Comparison of ENCODE assay signal across 7 cellular contexts in the genomic region with DNA sequence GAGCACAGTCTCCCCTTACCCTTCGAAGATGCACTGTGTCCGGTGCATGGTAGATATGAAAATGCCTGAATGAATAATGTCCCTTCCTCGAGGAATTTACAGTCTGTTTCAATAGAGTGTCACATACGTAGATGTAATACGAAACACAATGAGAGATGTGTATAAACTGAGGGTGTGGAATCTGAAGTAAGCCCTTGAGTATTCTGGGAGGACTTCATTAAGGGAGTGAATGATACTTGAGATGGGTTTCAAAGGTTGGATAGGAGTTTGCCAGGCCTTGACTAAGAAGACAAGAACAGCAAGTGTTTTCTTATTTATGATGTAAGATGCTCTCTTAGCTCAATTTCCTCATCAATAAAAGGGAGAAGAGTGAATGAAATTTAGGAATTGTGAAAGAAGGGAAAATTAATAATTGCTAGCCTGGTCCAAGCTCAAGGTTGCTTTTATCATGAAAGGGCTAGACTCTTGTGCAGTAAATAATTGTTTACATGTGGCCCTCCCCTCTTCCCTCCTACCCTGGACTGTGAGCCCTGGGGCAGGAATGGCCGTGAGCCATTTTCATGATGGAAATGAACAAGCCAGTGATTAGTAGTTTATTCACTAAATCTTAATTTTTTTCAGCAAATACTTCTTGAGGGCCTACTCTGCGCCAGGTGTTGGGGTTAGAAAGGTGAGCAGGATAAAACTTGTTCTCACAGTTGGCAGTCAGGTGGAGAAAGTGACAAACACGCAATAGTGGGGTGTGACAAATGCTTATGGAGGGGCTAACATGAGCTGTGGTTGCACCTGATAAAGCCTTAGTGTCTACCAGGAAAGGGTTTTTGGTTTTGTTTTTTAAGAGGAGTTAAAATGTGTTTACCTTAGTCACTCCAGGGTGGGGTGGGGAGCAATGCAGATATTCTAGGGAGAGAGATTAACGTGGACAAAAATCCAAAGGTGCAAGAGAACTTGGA. TPM values are rescaled to one million over a fixed set of nuclear protein-coding genes. Genes with fewer than 3 reads are reported as not detected.
DNase-seq lines count a peak whose midpoint lies in the region; ATAC-seq and TF ChIP-seq lines count a peak whose summit lies in the region.
"Had no signal": no experiment of that assay in that cellular context is flagged by ENCODE, and none has a peak within 500 bp of the region (broad histone marks: within the 10 kb centered on the region; RNA-seq: fewer than 3 reads in every experiment).

No MANE protein-coding gene starts in this region.

- H3K4me3 ChIP-seq in SJSA1 (peak overlapping the region; percentile 85), iPS-18c (ENCODE audit: insufficient read depth, low read depth, low read length) (peak overlapping the region; percentile 86), gastrocnemius medialis (peak overlapping the region in 1 of 4 donors; percentile 93)

- H3K9me3 ChIP-seq in SJSA1 (replicated peaks) (0 out of 2 replicates have a peak, but pooled peaks cover 7% of the 10 kb centered on the region), iPS-18c (ENCODE audit: control insufficient read depth, insufficient read depth, low read length) (no peaks in the 10 kb centered on the region), gastrocnemius medialis (no peaks in the 10 kb centered on the region)
- H3K9me3 ChIP-seq: neutrophil had no signal

- DNase-seq in SJSA1 (ENCODE audit: low read depth in 1 of 2, low spot score in 2 of 2) (no peak), GM13976 (ENCODE audit: low spot score) (no peak), gastrocnemius medialis (no peak)

- no peak for TF ChIP-seq POLR2A in gastrocnemius medialis (IDR thresholded peaks at IDR 0.05)

- H3K36me3 ChIP-seq in SJSA1 (peaks cover 61% of the 10 kb centered on the region), gastrocnemius medialis (peaks cover 0 to 4% of the 10 kb centered on the region in 2 donors)
- H3K36me3 ChIP-seq: neutrophil had no signal

- H3K27me3 ChIP-seq in SJSA1 (replicated peaks) (no peaks in the 10 kb centered on the region), gastrocnemius medialis (no peaks in the 10 kb centered on the region)
- H3K27me3 ChIP-seq: neutrophil had no signal

- peaks cover 19% of the 10 kb centered on the region for H3K4me1 ChIP-seq in SJSA1 (replicated peaks)
- H3K4me1 ChIP-seq in gastrocnemius medialis, result peaks cover 18 to 23% of the 10 kb centered on the region in 2 donors

- TF ChIP-seq CTCF in C4-2B (conservative IDR thresholded peaks at IDR 0.05) (no peak), GM13976 (IDR thresholded peaks at IDR 0.05; ENCODE audit: borderline replicate concordance, control extremely low read depth, extremely low read depth, insufficient read depth, missing control alignments) (no peak), gastrocnemius medialis (IDR thresholded peaks at IDR 0.05 in 4 of 5, conservative IDR thresholded peaks at IDR 0.05 in 1 of 5) (no peak)

- ATAC-seq in HG02884 (IDR thresholded peaks at IDR 0.05; ENCODE audit: unreplicated experiment) (no peak), gastrocnemius medialis (no peak)

- in situ Hi-C loops in GM13976 (cut with MboI; ENCODE audit: low sequenced_read_pairs, unreplicated experiment) (no loop called here), gastrocnemius medialis (cut with MboI; ENCODE audit: low sequenced_read_pairs in 4 of 4) (no loop called here)

- H3K27ac ChIP-seq in C4-2B, result peak overlapping the region; percentile 91; the same call in 1 of the 2 replicates
- H3K27ac ChIP-seq in SJSA1, result peak overlapping the region; percentile 79; the same call in 1 of the 2 replicates
- H3K27ac ChIP-seq in gastrocnemius medialis, result no peak overlapping the region

- intact Hi-C loops in gastrocnemius medialis (cut with DNase I; ENCODE audit: low total_unique reads), result loop anchor here (2.0 to 10.0 kb wide), 3 partner anchors 71 to 1923 kb away; partner anchors contain the start of genes CDIPT and KCTD13

RNA-seq across cellular contexts. Expression of gene KIF22, which starts 1.6 kb away (rescaled TPM):
- total RNA-seq in SJSA1 (2014; rRNA removed; shearing (Covaris generic)), result 95.3 and 137 TPM in 2 replicates
- total RNA-seq in gastrocnemius medialis, result 10 to 100 TPM in 3 of 4 donors, 1 to 10 TPM in 1; 9.0 to 13.9 (median 12.8) TPM

RNA-seq across cellular contexts. Expression of gene ZG16, which starts 14.1 kb away (rescaled TPM):
- total RNA-seq in SJSA1 (2014; rRNA removed; shearing (Covaris generic)), result not detected in 2 replicates
- 1 to 10 TPM in 1 of 4 donors, not detected in 3; 1.7 TPM for total RNA-seq in gastrocnemius medialis

RNA-seq across cellular contexts. Expression of gene MAZ, which starts 14.2 kb away (rescaled TPM):
- total RNA-seq in SJSA1 (2014; rRNA removed; shearing (Covaris generic)), result 237 and 331 TPM in 2 replicates
- 100 to 1,000 TPM in 2 of 4 donors, 10 to 100 TPM in 2; 68.7 to 145 (median 96.4) TPM for total RNA-seq in gastrocnemius medialis

RNA-seq across cellular contexts. Expression of gene PRRT2, which starts 19.9 kb away (rescaled TPM):
- total RNA-seq in SJSA1 (2014; rRNA removed; shearing (Covaris generic)), result 0.11 TPM in 1 of 2 replicates, not detected in the other
- total RNA-seq in gastrocnemius medialis, result 1 to 10 TPM in 1 of 4 donors, not detected in 3; 3.5 TPM

RNA-seq across cellular contexts. Expression of gene PAGR1, which starts 23.8 kb away (rescaled TPM):
- 39.3 and 66.0 TPM in 2 replicates for total RNA-seq in SJSA1 (2014; rRNA removed; shearing (Covaris generic))
- 10 to 100 TPM; 15.5 to 29.2 (median 21.7) TPM for total RNA-seq in gastrocnemius medialis

Comparison
In these comparisons a context has a peak if more than half of its experiments do, and no peak if none do; other contexts are left out.
1. H3K27ac ChIP-seq: peak in C4-2B (single experiment) and SJSA1 (single experiment); none in gastrocnemius medialis (0 of 4).